In genomic region chr6:31464252-31465184, GRCh38 we compare ENCODE assay signal across 9 cellular contexts. TPM values are rescaled to one million over a fixed set of nuclear protein-coding genes. Genes with fewer than 3 reads are reported as not detected.
DNase-seq lines count a peak whose midpoint lies in the region; TF ChIP-seq lines count a peak whose summit lies in the region.
"Had no signal": no experiment of that assay in that cellular context is flagged by ENCODE, and none has a peak within 500 bp of the region (broad histone marks: within the 10 kb centered on the region; RNA-seq: fewer than 3 reads in every experiment).

No MANE protein-coding gene starts in this region.

- peaks cover 58 to 86% (median 72%) of the 10 kb centered on the region in 4 donors for H3K4me1 Mint-ChIP-seq in CD4-positive, alpha-beta memory T cell

- intact Hi-C loops in CD4-positive, alpha-beta memory T cell (cut with micrococcal nuclease), result no loop called here
- intact Hi-C loops in prostate gland (cut with DNase I), result no loop called here

- POLR2A ChIA-PET in CD4-positive, alpha-beta memory T cell (lab: Charles Lee; ENCODE audit: partially characterized antibody), result interaction anchor here (0.6 to 3.7 kb wide), 5 partner anchors 30 to 370 kb away, joined by 3 to 33 read pairs (median 3); partner anchors contain the start of gene DDX39B

- no peaks in the 10 kb centered on the region; the same call in 1 of the 2 replicates for H3K9me2 ChIP-seq in Karpas-422 (replicated peaks; ENCODE audit: insufficient read depth, low read length)

- peak overlapping the region; percentile 99 for H3K27ac ChIP-seq in CD4-positive, alpha-beta memory T cell (ENCODE audit: low read depth, low read length)
- H3K27ac ChIP-seq in Karpas-422 (ENCODE audit: low read length) (no peak overlapping the region), duodenal mucosa (ENCODE audit: low read depth, low read length) (no peak overlapping the region), prostate gland (no peak overlapping the region), WERI-Rb-1 (no peak overlapping the region), mesenchymal stem cell (ENCODE audit: low read length, poor library complexity, severe bottlenecking) (no peak overlapping the region)

- DNase-seq in CD4-positive, alpha-beta memory T cell, result no peak
- no peak for DNase-seq in Karpas-422
- no peak for DNase-seq in prostate gland (ENCODE audit: low spot score)
- no peak for DNase-seq in stimulated activated CD4-positive, alpha-beta T cell treated with anti-CD3 and anti-CD28 coated beads, Interleukin-2, amount 100 ng/mL, for 24 hours
- no peak for DNase-seq in AG08396 (ENCODE audit: low spot score)
- DNase-seq in WERI-Rb-1, result no peak
- DNase-seq in mesenchymal stem cell, result no peak

- H3K4ac ChIP-seq in mesenchymal stem cell (ENCODE audit: low read depth in 1 of 2, low read length in 2 of 2), result no peak overlapping the region

- no peak overlapping the region for H3K23ac ChIP-seq in mesenchymal stem cell (ENCODE audit: low read length in 2 of 2)

- no peak overlapping the region for H2BK12ac ChIP-seq in mesenchymal stem cell (ENCODE audit: low read length in 2 of 2)

- CTCF ChIA-PET in CD4-positive, alpha-beta memory T cell (lab: Charles Lee; ENCODE audit: partially characterized antibody), result no interaction called here

- no peak overlapping the region for H3K14ac ChIP-seq in mesenchymal stem cell (ENCODE audit: low read length in 2 of 2)

- peaks cover 18 to 62% of the 10 kb centered on the region in 2 donors for H3K36me3 Mint-ChIP-seq in CD4-positive, alpha-beta memory T cell

- H3K4me3 Mint-ChIP-seq in CD4-positive, alpha-beta memory T cell, result peak overlapping the region; percentile 97 to 100 (median 100)

- H3K18ac ChIP-seq in mesenchymal stem cell (ENCODE audit: low read depth in 1 of 2, low read length in 2 of 2), result no peak overlapping the region

- no peak overlapping the region for H2BK5ac ChIP-seq in mesenchymal stem cell (ENCODE audit: low read depth, low read length, poor library complexity, severe bottlenecking)

- 0 out of 2 replicates have a peak, but pooled peaks cover 2% of the 10 kb centered on the region for H3K79me2 ChIP-seq in Karpas-422 (ENCODE audit: low read length)

- H2BK120ac ChIP-seq in mesenchymal stem cell (ENCODE audit: low read depth, low read length), result no peak overlapping the region

- no peaks in the 10 kb centered on the region for H3K9me3 ChIP-seq in CD4-positive, alpha-beta memory T cell (ENCODE audit: control insufficient read depth in 1 of 2, low read length in 2 of 2)
- no peaks in the 10 kb centered on the region for H3K9me3 ChIP-seq in Karpas-422 (ENCODE audit: low read length)
- no peaks in the 10 kb centered on the region for H3K9me3 ChIP-seq in duodenal mucosa (ENCODE audit: control insufficient read depth in 1 of 2, low read length in 2 of 2)
- H3K9me3 ChIP-seq in prostate gland, result no peaks in the 10 kb centered on the region
- no peaks in the 10 kb centered on the region for H3K9me3 ChIP-seq in WERI-Rb-1 (ENCODE audit: severe bottlenecking)
- H3K9me3 ChIP-seq in mesenchymal stem cell (ENCODE audit: control insufficient read depth, low read length), result no peaks in the 10 kb centered on the region

- H3K27me3 ChIP-seq in CD4-positive, alpha-beta memory T cell (ENCODE audit: insufficient read depth, low read length), result no peaks in the 10 kb centered on the region
- H3K27me3 ChIP-seq in Karpas-422 (ENCODE audit: low read length) (no peaks in the 10 kb centered on the region), duodenal mucosa (ENCODE audit: control insufficient read depth in 1 of 2, insufficient read depth in 2 of 2, low read length in 2 of 2) (no peaks in the 10 kb centered on the region), prostate gland (replicated peaks; ENCODE audit: insufficient read depth) (no peaks in the 10 kb centered on the region), WERI-Rb-1 (ENCODE audit: insufficient read depth, low read depth, severe bottlenecking) (no peaks in the 10 kb centered on the region), mesenchymal stem cell (ENCODE audit: control insufficient read depth in 1 of 2, insufficient read depth in 1 of 2, low read length in 2 of 2) (peaks cover 10 to 36% of the 10 kb centered on the region in 2 experiments)

- no peaks in the 10 kb centered on the region for H3K27me3 Mint-ChIP-seq in CD4-positive, alpha-beta memory T cell

- H3K9me3 Mint-ChIP-seq in CD4-positive, alpha-beta memory T cell, result peaks cover 0 to 1% (median 0%) of the 10 kb centered on the region in 8 donors

- H3K27ac Mint-ChIP-seq in CD4-positive, alpha-beta memory T cell, result peak overlapping the region; percentile 99 to 100 (median 100)
- H3K27ac Mint-ChIP-seq: progenitor cell of endocrine pancreas had no signal

- peaks cover 4% of the 10 kb centered on the region; the same call in 1 of the 2 replicates for H4K20me1 ChIP-seq in Karpas-422 (ENCODE audit: insufficient read depth, low read depth, low read length)

- 90% methylated on average over 7 of the region's 7 CpGs for WGBS in prostate gland
- WGBS in mesenchymal stem cell, result 74% methylated on average over 7 of the region's 7 CpGs

- no peak overlapping the region for H4K8ac ChIP-seq in mesenchymal stem cell (ENCODE audit: low read length)

- H3K79me1 ChIP-seq in mesenchymal stem cell (replicated peaks; ENCODE audit: low read length, poor library complexity, severe bottlenecking), result no peaks in the 10 kb centered on the region

- H2AK5ac ChIP-seq in mesenchymal stem cell (ENCODE audit: low read length, severe bottlenecking), result no peak overlapping the region

- H2AFZ ChIP-seq in Karpas-422 (ENCODE audit: low read length) (no peak overlapping the region), mesenchymal stem cell (ENCODE audit: low read depth, low read length) (no peak overlapping the region)

- H2BK15ac ChIP-seq in mesenchymal stem cell (ENCODE audit: low read depth, poor library complexity, severe bottlenecking), result no peak overlapping the region

- TF ChIP-seq POLR2A in prostate gland (IDR thresholded peaks at IDR 0.05), result no peak

- H3K4me3 ChIP-seq in CD4-positive, alpha-beta memory T cell (ENCODE audit: low read length in 2 of 2), result peak overlapping the region; percentile 82 to 85
- H3K4me3 ChIP-seq in Karpas-422 (ENCODE audit: low read length), result peak overlapping the region; percentile 77
- H3K4me3 ChIP-seq in duodenal mucosa (ENCODE audit: low read depth in 1 of 2, low read length in 2 of 2), result peak overlapping the region; percentile 90 to 95
- H3K4me3 ChIP-seq in prostate gland, result peak overlapping the region; percentile 34 to 50
- no peak overlapping the region for H3K4me3 ChIP-seq in WERI-Rb-1 (ENCODE audit: low read depth, low read length)
- no peak overlapping the region for H3K4me3 ChIP-seq in mesenchymal stem cell (ENCODE audit: insufficient read depth in 1 of 2, low read depth in 1 of 2, low read length in 2 of 2)

- peaks cover 5% of the 10 kb centered on the region for H3K36me3 ChIP-seq in CD4-positive, alpha-beta memory T cell (ENCODE audit: insufficient read depth, low read length)
- H3K36me3 ChIP-seq in Karpas-422 (ENCODE audit: insufficient read depth, low read length) (peaks cover 5% of the 10 kb centered on the region; the same call in 1 of the 2 replicates), duodenal mucosa (ENCODE audit: control insufficient read depth in 1 of 2, insufficient read depth in 2 of 2, low read length in 2 of 2) (peaks cover 4% of the 10 kb centered on the region in 2 donors), prostate gland (no peaks in the 10 kb centered on the region), WERI-Rb-1 (no peaks in the 10 kb centered on the region), mesenchymal stem cell (ENCODE audit: control insufficient read depth in 1 of 2, insufficient read depth in 2 of 2, low read depth in 1 of 2, low read length in 2 of 2) (peaks cover 0 to 2% of the 10 kb centered on the region in 2 experiments)

- no peak overlapping the region for H4K91ac ChIP-seq in mesenchymal stem cell (ENCODE audit: low read length)

- H3K9ac ChIP-seq in Karpas-422 (ENCODE audit: low read length) (peak overlapping the region; percentile 81; the same call in 1 of the 2 replicates), duodenal mucosa (ENCODE audit: low read depth in 1 of 2, low read length in 2 of 2) (peak overlapping the region; percentile 87 to 97), mesenchymal stem cell (ENCODE audit: low read length) (no peak overlapping the region)

- H3K4me2 ChIP-seq in Karpas-422 (ENCODE audit: low read depth, low read length, poor library complexity, severe bottlenecking) (peak overlapping the region; percentile 79), mesenchymal stem cell (ENCODE audit: low read length, poor library complexity, severe bottlenecking) (no peak overlapping the region)

- H3K4me1 ChIP-seq in CD4-positive, alpha-beta memory T cell (ENCODE audit: insufficient read depth, low read length), result peaks cover 68% of the 10 kb centered on the region
- H3K4me1 ChIP-seq in Karpas-422 (ENCODE audit: low read length) (peaks cover 22% of the 10 kb centered on the region), duodenal mucosa (ENCODE audit: control insufficient read depth in 1 of 2, insufficient read depth in 2 of 2, low read length in 2 of 2) (peaks cover 23 to 40% of the 10 kb centered on the region in 2 donors), prostate gland (replicated peaks) (peaks cover 2% of the 10 kb centered on the region), mesenchymal stem cell (ENCODE audit: control insufficient read depth, insufficient read depth, low read depth, low read length) (peaks cover 2% of the 10 kb centered on the region)

- TF ChIP-seq CTCF in prostate gland (IDR thresholded peaks at IDR 0.05), result no peak
- TF ChIP-seq CTCF in WERI-Rb-1 (IDR thresholded peaks at IDR 0.05; ENCODE audit: low read depth, low read length), result no peak

RNA-seq across cellular contexts. Expression of gene MICB, which starts 33.4 kb away (rescaled TPM):
- total RNA-seq in CD4-positive, alpha-beta memory T cell, result 10 to 100 TPM; 21.4 to 26.3 TPM
- 10 to 100 TPM in 1 of 2 donors, 1 to 10 TPM in 1; 8.0 to 11.5 TPM for polyA plus RNA-seq in CD4-positive, alpha-beta memory T cell
- 13.2 and 15.7 TPM in 2 replicates for total RNA-seq in Karpas-422 (2014; rRNA removed; shearing (Covaris generic); ENCODE audit: low replicate concordance)
- 1 to 10 TPM; 1.3 to 5.5 TPM for total RNA-seq in prostate gland
- polyA plus RNA-seq in mesenchymal stem cell (2013, experiment 1 of 2), result 24.8 TPM
- polyA plus RNA-seq in mesenchymal stem cell (2013, experiment 2 of 2), result 24.8 TPM

Comparison
In these comparisons a context has a peak if more than half of its experiments do, and no peak if none do; other contexts are left out.
1. H3K4me3 ChIP-seq: peak in CD4-positive, alpha-beta memory T cell (2 of 2), Karpas-422 (single experiment), duodenal mucosa (2 of 2) and prostate gland (2 of 2); none in WERI-Rb-1 (single experiment) and mesenchymal stem cell (0 of 2).